Comparison of ENCODE assay signal across 8 cellular contexts in genomic region chr20:34708621-34709043, GRCh38. TPM values are rescaled to one million over a fixed set of nuclear protein-coding genes. Genes with fewer than 3 reads are reported as not detected.
DNase-seq lines count a peak whose midpoint lies in the region; ATAC-seq and TF ChIP-seq lines count a peak whose summit lies in the region.

No MANE protein-coding gene starts in this region.

- TF ChIP-seq POLR2A in gastroesophageal sphincter (IDR thresholded peaks at IDR 0.05): no peak

- TF ChIP-seq CTCF in OCI-LY3 (IDR thresholded peaks at IDR 0.05; ENCODE audit: low read depth, low read length) (peak; percentile 87), gastroesophageal sphincter (IDR thresholded peaks at IDR 0.05) (peak in 3 of 4 experiments; percentile 14 to 73 (median 18)), osteoblast (IDR thresholded peaks at IDR 0.05; ENCODE audit: extremely low read depth, low read depth, low read length) (peak; percentile 37)

- H3K79me2 ChIP-seq in OCI-LY3 (ENCODE audit: low read length) (no peaks in the 10 kb centered on the region), osteoblast (ENCODE audit: insufficient read depth, low read length) (peaks cover 4% of the 10 kb centered on the region)

- H3K9ac ChIP-seq in OCI-LY3 (ENCODE audit: low read length): peak overlapping the region; percentile 81

- peak overlapping the region; percentile 79 for H3K4me2 ChIP-seq in OCI-LY3 (ENCODE audit: low read length)
- peak overlapping the region; percentile 82 for H3K4me2 ChIP-seq in osteoblast (ENCODE audit: insufficient read depth, low read length)

- whole genome bisulfite sequencing in gastroesophageal sphincter (ENCODE audit: low coverage in 1 of 2), 2 donors: 0% methylated on average over 5 of the region's 22 CpGs
- 4% methylated on average over 22 of the region's 22 CpGs for WGBS in urinary bladder

- H3K36me3 ChIP-seq in OCI-LY3 (replicated peaks; ENCODE audit: low read depth, low read length) (peaks cover under 1% of the 10 kb centered on the region), gastroesophageal sphincter (peaks cover 0 to 30% of the 10 kb centered on the region in 2 donors), osteoblast (ENCODE audit: insufficient read depth, low read length) (peaks cover 11% of the 10 kb centered on the region), urinary bladder (ENCODE audit: insufficient read depth) (no peaks in the 10 kb centered on the region)

- TF ChIP-seq EP300 in gastroesophageal sphincter (IDR thresholded peaks at IDR 0.05): no peak

- H4K20me1 ChIP-seq in OCI-LY3 (ENCODE audit: insufficient read depth, low read length): peaks cover 12% of the 10 kb centered on the region; the same call in 1 of the 2 replicates
- peaks cover 13% of the 10 kb centered on the region for H4K20me1 ChIP-seq in osteoblast (ENCODE audit: insufficient read depth, low read length)

- H2AFZ ChIP-seq in OCI-LY3 (ENCODE audit: low read depth, low read length) (peak overlapping the region; percentile 94), osteoblast (ENCODE audit: low read length) (no peak overlapping the region)

- H3K9me3 ChIP-seq in OCI-LY3 (ENCODE audit: insufficient read depth, low read length): no peaks in the 10 kb centered on the region
- no peaks in the 10 kb centered on the region for H3K9me3 ChIP-seq in gastroesophageal sphincter
- no peaks in the 10 kb centered on the region for H3K9me3 ChIP-seq in osteoblast (ENCODE audit: low read depth, low read length)

- peak overlapping the region; percentile 92 for H3K4me3 ChIP-seq in OCI-LY3 (ENCODE audit: low read length)
- H3K4me3 ChIP-seq in gastroesophageal sphincter: peak overlapping the region; percentile 66 to 92
- peak overlapping the region; percentile 80 for H3K4me3 ChIP-seq in osteoblast (ENCODE audit: insufficient read depth, low read length)
- H3K4me3 ChIP-seq in urinary bladder (ENCODE audit: low read depth, low read length): peak overlapping the region; percentile 52

- H3K27ac ChIP-seq in OCI-LY3 (ENCODE audit: low read length) (peak overlapping the region; percentile 59), gastroesophageal sphincter (peak overlapping the region; percentile 94 to 100 (median 96)), osteoblast (ENCODE audit: low read depth, low read length) (peak overlapping the region; percentile 70), urinary bladder (ENCODE audit: low read depth) (no peak overlapping the region)

- ATAC-seq in HG03045 (IDR thresholded peaks at IDR 0.05; ENCODE audit: unreplicated experiment) (peak; percentile 5), gastroesophageal sphincter (no peak)

- peaks cover 16% of the 10 kb centered on the region for H3K4me1 ChIP-seq in OCI-LY3 (ENCODE audit: low read length)
- H3K4me1 ChIP-seq in gastroesophageal sphincter: peaks cover 0 to 70% (median 20%) of the 10 kb centered on the region in 3 donors
- peaks cover 34% of the 10 kb centered on the region for H3K4me1 ChIP-seq in osteoblast (ENCODE audit: insufficient read depth, low read length)
- no peaks in the 10 kb centered on the region for H3K4me1 ChIP-seq in urinary bladder (ENCODE audit: insufficient read depth)

- peak; percentile 78 for DNase-seq in DMS 273 (lab: John Stamatoyannopoulos, UW; ENCODE audit: unreplicated experiment)
- DNase-seq in DMS 273 treated with DMSO at 0.1 percent for 48 hours (lab: John Stamatoyannopoulos, UW): no peak
- DNase-seq in activated effector memory CD4-positive, alpha-beta T cell treated with anti-CD3 and anti-CD28 coated beads, Interleukin-2, amount 50 U/mL, for 16 hours: peak; percentile 84
- DNase-seq in osteoblast (ENCODE audit: insufficient read length, low spot score, missing footprints): peak; percentile 91

- H3K27me3 ChIP-seq in OCI-LY3 (ENCODE audit: low read depth, low read length) (no peaks in the 10 kb centered on the region), gastroesophageal sphincter (no peaks in the 10 kb centered on the region), osteoblast (ENCODE audit: insufficient read depth, low read length) (no peaks in the 10 kb centered on the region)

RNA-seq across cellular contexts. Expression of gene TP53INP2, which starts 4.5 kb away (rescaled TPM):
- total RNA-seq in gastroesophageal sphincter: 10 to 100 TPM; 22.8 to 67.8 (median 53.0) TPM
- total RNA-seq in osteoblast: 7.7 and 8.0 TPM in 2 replicates
- total RNA-seq in urinary bladder: 5.8 TPM
- 47.1 TPM for polyA plus RNA-seq in urinary bladder

RNA-seq across cellular contexts. Expression of gene PIGU, which starts 31.7 kb away (rescaled TPM):
- 10 to 100 TPM in 3 of 4 donors, 1 to 10 TPM in 1; 5.4 to 11.8 (median 10.8) TPM for total RNA-seq in gastroesophageal sphincter
- total RNA-seq in osteoblast: 8.3 and 9.0 TPM in 2 replicates
- total RNA-seq in urinary bladder: 17.3 TPM
- 19.1 TPM for polyA plus RNA-seq in urinary bladder

Comparison
In these comparisons a context has a peak if more than half of its experiments do, and no peak if none do; other contexts are left out.
1. CTCF ChIP-seq: peak in every context shown above with its lines; median percentile 87 in OCI-LY3; 37 in osteoblast; 18 in gastroesophageal sphincter.